ENCODE assay signal across 5 cellular contexts in the genomic region with DNA sequence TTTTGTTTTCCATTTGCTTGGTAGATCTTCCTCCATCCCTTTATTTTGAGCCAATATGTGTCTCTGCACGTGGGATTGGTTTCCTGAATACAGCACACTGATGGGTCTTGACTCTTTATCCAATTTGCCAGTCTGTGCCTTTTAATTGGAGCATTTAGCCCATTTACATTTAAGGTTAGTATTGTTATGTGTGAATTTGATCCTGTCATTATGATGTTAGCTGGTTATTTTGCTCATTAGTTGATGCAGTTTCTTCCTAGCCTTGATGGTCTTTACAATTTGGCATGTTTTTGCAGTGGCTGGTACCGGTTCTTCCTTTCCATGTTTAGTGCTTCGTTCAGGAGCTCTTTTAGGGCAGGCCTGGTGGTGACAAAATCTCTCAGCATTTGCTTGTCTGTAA. TPM values are rescaled to one million over a fixed set of nuclear protein-coding genes. Genes with fewer than 3 reads are reported as not detected.
"Had no signal": no experiment of that assay in that cellular context is flagged by ENCODE, and none has a peak within 500 bp of the region (broad histone marks: within the 10 kb centered on the region; RNA-seq: fewer than 3 reads in every experiment).

No MANE protein-coding gene starts in this region.

RNA-seq across cellular contexts. Expression of gene SSTR4, which starts 43.7 kb away (rescaled TPM):
- total RNA-seq: HepG2, HT-29, HT1080, IMR-90 had no signal
- polyA plus RNA-seq: HepG2, IgD-negative memory B cell, IMR-90 had no signal

RNA-seq across cellular contexts. Expression of gene THBD, which starts 58.0 kb away (rescaled TPM):
- total RNA-seq: HepG2, HT-29, HT1080, IMR-90 had no signal
- polyA plus RNA-seq: IgD-negative memory B cell had no signal
